ENCODE assay signal across 16 cellular contexts in genomic region chr11:100525635-100526034, GRCh38.
DNase-seq lines count a peak whose midpoint lies in the region; ATAC-seq, FAIRE-seq and TF ChIP-seq lines count a peak whose summit lies in the region.
"Had no signal": no experiment of that assay in that cellular context is flagged by ENCODE, and none has a peak within 500 bp of the region (broad histone marks: within the 10 kb centered on the region; RNA-seq: fewer than 3 reads in every experiment).

No MANE protein-coding gene starts in this region.

- CTCF ChIA-PET in A673 (lab: Charles Lee) = interaction anchor here (1.0 kb wide), 1 partner anchor 614 kb away, joined by 5 read pairs; no protein-coding TSS in a partner anchor

- no TSS peak for BruUV-seq in A673 (replicated peaks; lab: Mats Ljungman, UMichigan)

- ATAC-seq in upper lobe of left lung (ENCODE audit: low FRiP score in 2 of 2) (no peak), HG03565 (IDR thresholded peaks at IDR 0.05; ENCODE audit: unreplicated experiment) (no peak)
- ATAC-seq: left ventricle myocardium superior had no signal

- DNase-seq in A673 (ENCODE audit: low spot score) (peak; percentile 68), NCI-H69 (lab: John Stamatoyannopoulos, UW) (peak; percentile 21), epithelial cell of proximal tubule (ENCODE audit: low read depth) (no peak), upper lobe of left lung (no peak), H54 (ENCODE audit: insufficient read length, low spot score) (no peak), sigmoid colon (no peak)
- DNase-seq: activated CD8-positive, alpha-beta memory T cell treated with anti-CD3 and anti-CD28 coated beads, Interleukin-2, amount 50 U/mL, for 4 hours; activated naive CD8-positive, alpha-beta T cell treated with anti-CD3 and anti-CD28 coated beads, Interleukin-2, amount 10 ng/mL, durations not matched to agents 7 days and 5 days; GF-D8; GM23248; left ventricle myocardium superior; NCI-H2171; stimulated activated CD4-positive, alpha-beta T cell treated with anti-CD3 and anti-CD28 coated beads, Interleukin-12 subunit alpha, Interleukin-12 subunit beta, amount 100 ng/mL, for 4 hours had no signal

- no peak for TF ChIP-seq EP300 in upper lobe of left lung (IDR thresholded peaks at IDR 0.05)
- TF ChIP-seq EP300 in sigmoid colon (IDR thresholded peaks at IDR 0.05) = no peak

- H3K4me1 ChIP-seq in A673 (ENCODE audit: insufficient read depth, low read length, poor library complexity, severe bottlenecking) (no peaks in the 10 kb centered on the region), upper lobe of left lung (no peaks in the 10 kb centered on the region), sigmoid colon (no peaks in the 10 kb centered on the region)

- POLR2A ChIA-PET in A673 (lab: Charles Lee; ENCODE audit: low non-redundant PET) = no interaction called here

- no peak overlapping the region for H3K27ac ChIP-seq in A673 (ENCODE audit: low read depth, low read length, poor library complexity, severe bottlenecking)
- H3K27ac ChIP-seq in upper lobe of left lung = no peak overlapping the region
- no peak overlapping the region for H3K27ac ChIP-seq in sigmoid colon
- H3K27ac ChIP-seq: GM23248, neutrophil had no signal

- intact Hi-C loops in A673 (cut with micrococcal nuclease; ENCODE audit: unreplicated experiment) = no loop called here
- intact Hi-C loops in sigmoid colon (cut with DNase I) = no loop called here

- FAIRE-seq in H54 (lab: Jason Lieb, UNC) = no peak

- WGBS in upper lobe of left lung, 2 donors = 43% methylated on average over 2 of the region's 2 CpGs; no CpG with 5 or more reads in 1 of the 2 donors
- 34 to 38% methylated on average over 2 of the region's 2 CpGs for WGBS in sigmoid colon, 2 donors

- H3K27me3 ChIP-seq in A673 (replicated peaks; ENCODE audit: insufficient read depth, low read depth, low read length, poor library complexity) = no peaks in the 10 kb centered on the region
- H3K27me3 ChIP-seq in upper lobe of left lung = no peaks in the 10 kb centered on the region
- H3K27me3 ChIP-seq in sigmoid colon = no peaks in the 10 kb centered on the region
- H3K27me3 ChIP-seq: neutrophil had no signal

- TF ChIP-seq POLR2A in upper lobe of left lung (IDR thresholded peaks at IDR 0.05) = no peak
- TF ChIP-seq POLR2A in H54 (IDR thresholded peaks at IDR 0.05; ENCODE audit: low read depth, low read length) = no peak
- TF ChIP-seq POLR2A in sigmoid colon (IDR thresholded peaks at IDR 0.05) = no peak

- H3K36me3 ChIP-seq in A673 (ENCODE audit: insufficient read depth, low read length, poor library complexity, severe bottlenecking) (no peaks in the 10 kb centered on the region), upper lobe of left lung (no peaks in the 10 kb centered on the region), sigmoid colon (no peaks in the 10 kb centered on the region)
- H3K36me3 ChIP-seq: neutrophil had no signal

- TF ChIP-seq CTCF in A673 (conservative IDR thresholded peaks at IDR 0.05; ENCODE audit: low read depth, low read length) = peak; percentile 80
- peak; percentile 52; the same call in 1 of the 2 replicates for TF ChIP-seq CTCF in GM12875 (IDR thresholded peaks at IDR 0.05; ENCODE audit: borderline replicate concordance, insufficient read depth, low read depth, low read length)
- TF ChIP-seq CTCF in epithelial cell of proximal tubule (conservative IDR thresholded peaks at IDR 0.05; ENCODE audit: low read depth, low read length) = peak; percentile 48
- TF ChIP-seq CTCF in upper lobe of left lung (IDR thresholded peaks at IDR 0.05) = no peak
- TF ChIP-seq CTCF in sigmoid colon (IDR thresholded peaks at IDR 0.05) = no peak

- H3K9me3 ChIP-seq in A673 (ENCODE audit: low read depth, low read length, poor library complexity, severe bottlenecking) = peaks cover 8% of the 10 kb centered on the region
- H3K9me3 ChIP-seq in upper lobe of left lung = peaks cover 4 to 15% (median 8%) of the 10 kb centered on the region in 4 donors
- peaks cover 0 to 6% (median 2%) of the 10 kb centered on the region in 4 donors for H3K9me3 ChIP-seq in sigmoid colon
- H3K9me3 ChIP-seq: neutrophil had no signal

- H3K4me3 ChIP-seq in A673 (ENCODE audit: low read depth, low read length, poor library complexity, severe bottlenecking) = no peak overlapping the region
- H3K4me3 ChIP-seq in GM12875 (ENCODE audit: low read depth, low read length) = no peak overlapping the region
- no peak overlapping the region for H3K4me3 ChIP-seq in epithelial cell of proximal tubule (ENCODE audit: low read depth, low read length)
- H3K4me3 ChIP-seq in upper lobe of left lung = no peak overlapping the region
- no peak overlapping the region for H3K4me3 ChIP-seq in sigmoid colon
- H3K4me3 ChIP-seq: GM23248 had no signal

Comparison
In these comparisons a context has a peak if more than half of its experiments do, and no peak if none do; other contexts are left out.
1. DNase-seq: peak in A673 (single experiment) and NCI-H69 (single experiment); none in epithelial cell of proximal tubule (single experiment), upper lobe of left lung (0 of 2), H54 (single experiment) and sigmoid colon (single experiment).
2. CTCF ChIP-seq: peak in A673 (single experiment), GM12875 (single experiment) and epithelial cell of proximal tubule (single experiment); none in upper lobe of left lung (0 of 6) and sigmoid colon (0 of 4).